ENCODE assay signal across 9 cellular contexts in genomic region chr6:42140756-42141602, GRCh38.
DNase-seq lines count a peak whose midpoint lies in the region; TF ChIP-seq lines count a peak whose summit lies in the region.
"Had no signal": no experiment of that assay in that cellular context is flagged by ENCODE, and none has a peak within 500 bp of the region (broad histone marks: within the 10 kb centered on the region; RNA-seq: fewer than 3 reads in every experiment).

No MANE protein-coding gene starts in this region.

- H3K27ac ChIP-seq in HEK293 (ENCODE audit: extremely low read depth, low read depth, low read length) (peak overlapping the region; percentile 79), skin epidermis (peak overlapping the region; percentile 48 to 96 (median 89))

- H3K4me3 ChIP-seq in HEK293 (ENCODE audit: low read depth, low read length) (peak overlapping the region; percentile 66), astrocyte of the spinal cord (ENCODE audit: low read depth, low read length) (peak overlapping the region; percentile 54), skin epidermis (peak overlapping the region; percentile 43 to 74 (median 57))

- TF ChIP-seq CTCF in HEK293 (tag by site-specific recombination; IDR thresholded peaks at IDR 0.05) (no peak), astrocyte of the spinal cord (IDR thresholded peaks at IDR 0.05; ENCODE audit: low read depth, low read length) (no peak)

- no peaks in the 10 kb centered on the region for H3K9me3 ChIP-seq in HEK293 (ENCODE audit: control insufficient read depth, insufficient read depth, low read depth, low read length)

- no peaks in the 10 kb centered on the region for H3K36me3 ChIP-seq in HEK293 (ENCODE audit: control insufficient read depth in 2 of 2, insufficient read depth in 1 of 2, low read length in 2 of 2)

- POLR2A ChIA-PET in HEK293 (lab: Yijun Ruan, JAX) = interaction anchor here (0.5 kb wide), 1 partner anchor 91 kb away, joined by 6 read pairs; no protein-coding TSS in a partner anchor

- intact Hi-C loops in posterior cingulate gyrus (cut with DNase I) = no loop called here

- peaks cover 25% of the 10 kb centered on the region for H3K4me1 ChIP-seq in HEK293 (ENCODE audit: control insufficient read depth, insufficient read depth, low read length)

- in situ Hi-C loops in astrocyte of the spinal cord (cut with HindIII; ENCODE audit: low sequenced_read_pairs) = no loop called here

- CTCF ChIA-PET in HEK293 (lab: Yijun Ruan, JAX) = no interaction called here

- DNase-seq in astrocyte of the spinal cord (ENCODE audit: low read depth, low spot score) = no peak
- DNase-seq in iris pigment epithelial cell (ENCODE audit: low read depth) = peak; percentile 53
- no peak for DNase-seq in HK-2 (ENCODE audit: unreplicated experiment)
- no peak for DNase-seq in posterior cingulate gyrus
- DNase-seq in activated CD4-positive, CD25-positive, alpha-beta regulatory T cell treated with anti-CD3 and anti-CD28 coated beads, Interleukin-2, amount 50 U/mL, for 72 hours = no peak
- no peak for DNase-seq in GM19238 (ENCODE audit: insufficient read length, low spot score)
- DNase-seq: NCI-H187 had no signal

TF ChIP-seq in HEK293, 187 proteins besides CTCF, POLR2A, EP300 and RAD21:
- TF ChIP-seq ZNF335 (tag by site-specific recombination; conservative IDR thresholded peaks at IDR 0.05) (0 out of 2 replicates have a peak, but pooled peaks have one; percentile 17), ZBTB17 (tag by site-specific recombination; IDR thresholded peaks at IDR 0.05) (0 out of 2 replicates have a peak, but pooled peaks have one; percentile 9), ZFP69B (tag by site-specific recombination; IDR thresholded peaks at IDR 0.05) (peak; percentile 62), ZNF549 (tag by site-specific recombination; IDR thresholded peaks at IDR 0.05) (no peak), ZNF513 (tag by site-specific recombination; IDR thresholded peaks at IDR 0.05) (no peak), ZNF664 (tag by site-specific recombination; IDR thresholded peaks at IDR 0.05) (no peak), FEZF1 (tag by site-specific recombination; IDR thresholded peaks at IDR 0.05) (0 out of 2 replicates have a peak, but pooled peaks have one; percentile 4), ZNF26 (tag by site-specific recombination; IDR thresholded peaks at IDR 0.05) (no peak), ZNF157 (tag by site-specific recombination; IDR thresholded peaks at IDR 0.05) (no peak), ZNF692 (tag by site-specific recombination; IDR thresholded peaks at IDR 0.05) (peak; percentile 76)
